ENCODE assay signal across 8 cellular contexts in genomic region chr3:129593595-129594339, GRCh38. TPM values are rescaled to one million over a fixed set of nuclear protein-coding genes. Genes with fewer than 3 reads are reported as not detected.
DNase-seq lines count a peak whose midpoint lies in the region; ATAC-seq and FAIRE-seq lines count a peak whose summit lies in the region.

No MANE protein-coding gene starts in this region.

- H3K36me3 Mint-ChIP-seq in activated T-cell treated with anti-CD3 and anti-CD28 coated beads, Interleukin-2, amount 50 U/mL, for 4 hours (ENCODE audit: insufficient read depth) = no peaks in the 10 kb centered on the region

- H3K9me3 Mint-ChIP-seq in activated T-cell treated with anti-CD3 and anti-CD28 coated beads, Interleukin-2, amount 50 U/mL, for 4 hours = no peaks in the 10 kb centered on the region

- H3K27me3 Mint-ChIP-seq in activated T-cell treated with anti-CD3 and anti-CD28 coated beads, Interleukin-2, amount 50 U/mL, for 4 hours (ENCODE audit: low read depth) = peaks cover 1% of the 10 kb centered on the region

- DNase-seq in GF-D8 (lab: John Stamatoyannopoulos, UW) (peak; percentile 89), NCI-H2171 (lab: John Stamatoyannopoulos, UW) (peak; percentile 62), AG08396 (ENCODE audit: low spot score) (no peak)
- peak; percentile 25 for DNase-seq in activated T-cell treated with anti-CD3 and anti-CD28 coated beads, Interleukin-2, amount 50 U/mL, for 4 hours
- DNase-seq in stimulated activated CD4-positive, alpha-beta T cell treated with anti-CD3 and anti-CD28 coated beads, Interleukin-4, amount 100 ng/mL, for 24 hours = peak; percentile 54

- H3K4me1 Mint-ChIP-seq in activated T-cell treated with anti-CD3 and anti-CD28 coated beads, Interleukin-2, amount 50 U/mL, for 4 hours (ENCODE audit: low read depth) = peaks cover 36% of the 10 kb centered on the region

- peak; percentile 76 for FAIRE-seq in islet of Langerhans (lab: Jason Lieb, UNC)

- peak overlapping the region; percentile 63 for H3K4me3 Mint-ChIP-seq in activated T-cell treated with anti-CD3 and anti-CD28 coated beads, Interleukin-2, amount 50 U/mL, for 4 hours

- peak; percentile 71 to 86 for ATAC-seq in activated T-cell treated with anti-CD3 and anti-CD28 coated beads, Interleukin-2, amount 50 U/mL, for 4 hours
- no peak for ATAC-seq in HG03457 (IDR thresholded peaks at IDR 0.05; ENCODE audit: unreplicated experiment)
- ATAC-seq in GM18870 (IDR thresholded peaks at IDR 0.05; ENCODE audit: unreplicated experiment) = no peak

RNA-seq across cellular contexts. Expression of gene PLXND1, which starts 12.7 kb away (rescaled TPM):
- total RNA-seq in activated T-cell treated with anti-CD3 and anti-CD28 coated beads, Interleukin-2, amount 50 U/mL, for 4 hours = 1 to 10 TPM; 4.8 to 6.2 (median 6.1) TPM

RNA-seq across cellular contexts. Expression of gene H1-8, which starts 50.8 kb away (rescaled TPM):
- not detected for total RNA-seq in activated T-cell treated with anti-CD3 and anti-CD28 coated beads, Interleukin-2, amount 50 U/mL, for 4 hours

Comparison
In these comparisons a context has a peak if more than half of its experiments do, and no peak if none do; other contexts are left out.
1. ATAC-seq: peak in activated T-cell treated with anti-CD3 and anti-CD28 coated beads, Interleukin-2, amount 50 U/mL, for 4 hours (2 of 2); none in HG03457 (single experiment) and GM18870 (single experiment).